Comparison of ENCODE assay signal across 27 cellular contexts in the genomic region with DNA sequence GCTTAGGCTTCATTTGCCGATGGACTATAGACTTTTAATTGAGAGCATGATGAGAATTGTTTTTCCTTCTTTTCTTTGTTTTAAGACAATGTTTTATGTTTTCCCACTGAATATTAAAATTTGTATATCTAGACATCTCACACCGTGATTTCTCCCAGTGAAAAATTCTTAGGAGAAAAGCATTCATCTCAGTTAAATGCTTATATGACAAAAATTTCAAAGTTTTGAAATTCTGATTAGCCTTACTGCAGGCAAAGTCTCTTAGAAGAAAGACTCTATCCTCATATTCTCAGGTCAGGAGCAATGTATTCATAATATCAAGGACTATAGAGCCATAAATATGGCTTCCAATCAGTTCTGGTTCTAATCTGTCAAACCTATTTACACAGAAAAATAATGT.
"Had no signal": no experiment of that assay in that cellular context is flagged by ENCODE, and none has a peak within 500 bp of the region (broad histone marks: within the 10 kb centered on the region; RNA-seq: fewer than 3 reads in every experiment).

No MANE protein-coding gene starts in this region.

- FAIRE-seq: colon, endometrium, endothelial cell of umbilical vein had no signal

- DNase-seq: colonic mucosa; cortex of kidney; dermis blood vessel endothelial cell; dorsolateral prefrontal cortex; effector CD4-positive, alpha-beta T cell; effector CD8-positive, alpha-beta T cell; effector memory CD4-positive, alpha-beta T cell; effector memory CD8-positive, alpha-beta T cell; endodermal cell; erythroblast; esophagus squamous epithelium; foreskin fibroblast; foreskin keratinocyte; foreskin melanocyte; gastrocnemius medialis; glutamatergic neuron; head of caudate nucleus; heart left ventricle; heart right ventricle had no signal

- H3K9me3 ChIP-seq: esophagus muscularis mucosa, esophagus squamous epithelium, gastrocnemius medialis, gastroesophageal sphincter had no signal

- H3K27me3 ChIP-seq: colonic mucosa, dorsolateral prefrontal cortex, esophagus muscularis mucosa, esophagus squamous epithelium, foreskin keratinocyte, gastrocnemius medialis, gastroesophageal sphincter, heart left ventricle, heart right ventricle had no signal

- H3K36me3 ChIP-seq: colonic mucosa, esophagus muscularis mucosa, esophagus squamous epithelium, gastrocnemius medialis, gastroesophageal sphincter, heart left ventricle, heart right ventricle had no signal

- ATAC-seq: effector memory CD8-positive, alpha-beta T cell; esophagus mucosa; foreskin keratinocyte; gastrocnemius medialis; gastroesophageal sphincter; heart left ventricle; heart right ventricle had no signal

- H3K4me1 ChIP-seq: colonic mucosa, esophagus muscularis mucosa, esophagus squamous epithelium, foreskin keratinocyte, gastrocnemius medialis, gastroesophageal sphincter, heart left ventricle, heart right ventricle had no signal

- H3K4me3 ChIP-seq: colonic mucosa, coronary artery, dorsolateral prefrontal cortex, esophagus muscularis mucosa, esophagus squamous epithelium, gastrocnemius medialis, gastroesophageal sphincter, heart left ventricle, heart right ventricle had no signal

- H3K27ac ChIP-seq: colonic mucosa, coronary artery, dorsolateral prefrontal cortex, epithelial cell of prostate, esophagus muscularis mucosa, esophagus squamous epithelium, foreskin keratinocyte, gastrocnemius medialis, gastroesophageal sphincter, heart left ventricle, heart right ventricle had no signal
